In genomic region chr20:21184810-21185209, GRCh38 we compare ENCODE assay signal across 1 cellular context.
TF ChIP-seq lines count a peak whose summit lies in the region.

No MANE protein-coding gene starts in this region.

TF ChIP-seq in HepG2, 621 proteins besides CTCF, POLR2A, EP300 and RAD21 (continued from another document and continues in another):
- TF ChIP-seq SOX13 (IDR thresholded peaks at IDR 0.05) (no peak), SOX13 (CRISPR knock-in tag; conservative IDR thresholded peaks at IDR 0.05 in 1 of 2, IDR thresholded peaks at IDR 0.05 in 1 of 2) (peak in 1 of 2 experiments; percentile 81; a peak in 2 of 4 replicates), ZNF331 (CRISPR knock-in tag; IDR thresholded peaks at IDR 0.05) (peak; percentile 65; the same call in 1 of the 2 replicates), ARHGAP35 (CRISPR knock-in tag; IDR thresholded peaks at IDR 0.05; ENCODE audit: borderline replicate concordance) (no peak), KDM2A (CRISPR knock-in tag; IDR thresholded peaks at IDR 0.05; ENCODE audit: borderline replicate concordance, low read depth) (0 out of 2 replicates have a peak, but pooled peaks have one; percentile 37), ZNF121 (CRISPR knock-in tag; IDR thresholded peaks at IDR 0.05) (peak; percentile 82), RELA (CRISPR knock-in tag; IDR thresholded peaks at IDR 0.05) (no peak), CCAR2 (optimal IDR thresholded peaks at IDR 0.05; ENCODE audit: low read depth, low read length) (no peak), IRF2 (CRISPR knock-in tag; IDR thresholded peaks at IDR 0.05) (0 out of 2 replicates have a peak, but pooled peaks have one; percentile 45), SMAD1 (CRISPR knock-in tag; IDR thresholded peaks at IDR 0.05; ENCODE audit: borderline replicate concordance, low read depth) (no peak), FOXP1 (IDR thresholded peaks at IDR 0.05) (no peak), FOXP1 (CRISPR knock-in tag; IDR thresholded peaks at IDR 0.05) (no peak; the same call in 1 of the 2 replicates), SOX6 (IDR thresholded peaks at IDR 0.05) (no peak), SOX6 (CRISPR knock-in tag; IDR thresholded peaks at IDR 0.05) (peak; percentile 80), RBFOX2 (IDR thresholded peaks at IDR 0.05; ENCODE audit: low read depth, low read length) (no peak), TEAD2 (CRISPR knock-in tag; IDR thresholded peaks at IDR 0.05) (0 out of 2 replicates have a peak, but pooled peaks have one; percentile 45), MBNL3 (CRISPR knock-in tag; conservative IDR thresholded peaks at IDR 0.05) (no peak), GATAD2A (CRISPR knock-in tag; IDR thresholded peaks at IDR 0.05) (peak; percentile 95), SALL1 (CRISPR knock-in tag; IDR thresholded peaks at IDR 0.05) (peak; percentile 59; the same call in 1 of the 2 replicates), SMYD3 (CRISPR knock-in tag; IDR thresholded peaks at IDR 0.05) (no peak), ZKSCAN8 (CRISPR knock-in tag; IDR thresholded peaks at IDR 0.05; ENCODE audit: borderline replicate concordance) (peak; percentile 44; the same call in 1 of the 2 replicates), SIX1 (CRISPR knock-in tag; IDR thresholded peaks at IDR 0.05; ENCODE audit: borderline replicate concordance) (no peak), ATF4 (CRISPR knock-in tag; IDR thresholded peaks at IDR 0.05) (peak in 1 of 2 experiments; percentile 97; a peak in 2 of 4 replicates), ZNF674 (CRISPR knock-in tag; IDR thresholded peaks at IDR 0.05; ENCODE audit: low read depth) (no peak), KDM1A (CRISPR knock-in tag; IDR thresholded peaks at IDR 0.05) (peak; percentile 66; the same call in 1 of the 2 replicates), ZNF230 (CRISPR knock-in tag; IDR thresholded peaks at IDR 0.05) (no peak), ZBTB1 (CRISPR knock-in tag; IDR thresholded peaks at IDR 0.05; ENCODE audit: borderline replicate concordance) (no peak), ZNF792 (CRISPR knock-in tag; IDR thresholded peaks at IDR 0.05) (peak; percentile 48; the same call in 1 of the 2 replicates), ZNF691 (CRISPR knock-in tag; IDR thresholded peaks at IDR 0.05; ENCODE audit: borderline replicate concordance, low read depth) (no peak), ZNF790 (CRISPR knock-in tag; IDR thresholded peaks at IDR 0.05; ENCODE audit: borderline replicate concordance) (no peak), ZNF770 (CRISPR knock-in tag; IDR thresholded peaks at IDR 0.05) (peak; percentile 82)
- TF ChIP-seq, protein P1, sequence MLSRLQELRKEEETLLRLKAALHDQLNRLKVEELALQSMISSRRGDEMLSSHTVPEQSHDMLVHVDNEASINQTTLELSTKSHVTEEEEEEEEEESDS (CRISPR knock-in tag; IDR thresholded peaks at IDR 0.05; ENCODE audit: borderline replicate concordance) = no peak
- TF ChIP-seq, protein P2, sequence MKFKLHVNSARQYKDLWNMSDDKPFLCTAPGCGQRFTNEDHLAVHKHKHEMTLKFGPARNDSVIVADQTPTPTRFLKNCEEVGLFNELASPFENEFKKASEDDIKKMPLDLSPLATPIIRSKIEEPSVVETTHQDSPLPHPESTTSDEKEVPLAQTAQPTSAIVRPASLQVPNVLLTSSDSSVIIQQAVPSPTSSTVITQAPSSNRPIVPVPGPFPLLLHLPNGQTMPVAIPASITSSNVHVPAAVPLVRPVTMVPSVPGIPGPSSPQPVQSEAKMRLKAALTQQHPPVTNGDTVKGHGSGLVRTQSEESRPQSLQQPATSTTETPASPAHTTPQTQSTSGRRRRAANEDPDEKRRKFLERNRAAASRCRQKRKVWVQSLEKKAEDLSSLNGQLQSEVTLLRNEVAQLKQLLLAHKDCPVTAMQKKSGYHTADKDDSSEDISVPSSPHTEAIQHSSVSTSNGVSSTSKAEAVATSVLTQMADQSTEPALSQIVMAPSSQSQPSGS (CRISPR knock-in tag; IDR thresholded peaks at IDR 0.05) = peak; percentile 94
- TF ChIP-seq, protein P3, sequence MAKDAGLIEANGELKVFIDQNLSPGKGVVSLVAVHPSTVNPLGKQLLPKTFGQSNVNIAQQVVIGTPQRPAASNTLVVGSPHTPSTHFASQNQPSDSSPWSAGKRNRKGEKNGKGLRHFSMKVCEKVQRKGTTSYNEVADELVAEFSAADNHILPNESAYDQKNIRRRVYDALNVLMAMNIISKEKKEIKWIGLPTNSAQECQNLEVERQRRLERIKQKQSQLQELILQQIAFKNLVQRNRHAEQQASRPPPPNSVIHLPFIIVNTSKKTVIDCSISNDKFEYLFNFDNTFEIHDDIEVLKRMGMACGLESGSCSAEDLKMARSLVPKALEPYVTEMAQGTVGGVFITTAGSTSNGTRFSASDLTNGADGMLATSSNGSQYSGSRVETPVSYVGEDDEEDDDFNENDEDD (CRISPR knock-in tag; IDR thresholded peaks at IDR 0.05; ENCODE audit: borderline replicate concordance) = no peak
- TF ChIP-seq, protein P4, sequence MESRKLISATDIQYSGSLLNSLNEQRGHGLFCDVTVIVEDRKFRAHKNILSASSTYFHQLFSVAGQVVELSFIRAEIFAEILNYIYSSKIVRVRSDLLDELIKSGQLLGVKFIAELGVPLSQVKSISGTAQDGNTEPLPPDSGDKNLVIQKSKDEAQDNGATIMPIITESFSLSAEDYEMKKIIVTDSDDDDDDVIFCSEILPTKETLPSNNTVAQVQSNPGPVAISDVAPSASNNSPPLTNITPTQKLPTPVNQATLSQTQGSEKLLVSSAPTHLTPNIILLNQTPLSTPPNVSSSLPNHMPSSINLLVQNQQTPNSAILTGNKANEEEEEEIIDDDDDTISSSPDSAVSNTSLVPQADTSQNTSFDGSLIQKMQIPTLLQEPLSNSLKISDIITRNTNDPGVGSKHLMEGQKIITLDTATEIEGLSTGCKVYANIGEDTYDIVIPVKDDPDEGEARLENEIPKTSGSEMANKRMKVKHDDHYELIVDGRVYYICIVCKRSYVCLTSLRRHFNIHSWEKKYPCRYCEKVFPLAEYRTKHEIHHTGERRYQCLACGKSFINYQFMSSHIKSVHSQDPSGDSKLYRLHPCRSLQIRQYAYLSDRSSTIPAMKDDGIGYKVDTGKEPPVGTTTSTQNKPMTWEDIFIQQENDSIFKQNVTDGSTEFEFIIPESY (CRISPR knock-in tag; IDR thresholded peaks at IDR 0.05) = peak; percentile 58; the same call in 1 of the 2 replicates
- TF ChIP-seq, protein P5, sequence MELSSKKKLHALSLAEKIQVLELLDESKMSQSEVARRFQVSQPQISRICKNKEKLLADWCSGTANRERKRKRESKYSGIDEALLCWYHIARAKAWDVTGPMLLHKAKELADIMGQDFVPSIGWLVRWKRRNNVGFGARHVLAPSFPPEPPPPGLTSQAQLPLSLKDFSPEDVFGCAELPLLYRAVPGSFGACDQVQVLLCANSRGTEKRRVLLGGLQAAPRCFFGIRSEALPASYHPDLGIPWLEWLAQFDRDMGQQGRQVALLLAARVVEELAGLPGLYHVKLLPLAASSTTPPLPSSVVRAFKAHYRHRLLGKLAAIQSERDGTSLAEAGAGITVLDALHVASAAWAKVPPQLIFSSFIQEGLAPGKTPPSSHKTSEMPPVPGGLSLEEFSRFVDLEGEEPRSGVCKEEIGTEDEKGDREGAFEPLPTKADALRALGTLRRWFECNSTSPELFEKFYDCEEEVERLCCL (CRISPR knock-in tag; IDR thresholded peaks at IDR 0.05; ENCODE audit: borderline replicate concordance) = no peak
- TF ChIP-seq, protein P6, sequence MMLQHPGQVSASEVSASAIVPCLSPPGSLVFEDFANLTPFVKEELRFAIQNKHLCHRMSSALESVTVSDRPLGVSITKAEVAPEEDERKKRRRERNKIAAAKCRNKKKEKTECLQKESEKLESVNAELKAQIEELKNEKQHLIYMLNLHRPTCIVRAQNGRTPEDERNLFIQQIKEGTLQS (CRISPR knock-in tag; IDR thresholded peaks at IDR 0.05) = peak; percentile 97
- TF ChIP-seq, protein P7, sequence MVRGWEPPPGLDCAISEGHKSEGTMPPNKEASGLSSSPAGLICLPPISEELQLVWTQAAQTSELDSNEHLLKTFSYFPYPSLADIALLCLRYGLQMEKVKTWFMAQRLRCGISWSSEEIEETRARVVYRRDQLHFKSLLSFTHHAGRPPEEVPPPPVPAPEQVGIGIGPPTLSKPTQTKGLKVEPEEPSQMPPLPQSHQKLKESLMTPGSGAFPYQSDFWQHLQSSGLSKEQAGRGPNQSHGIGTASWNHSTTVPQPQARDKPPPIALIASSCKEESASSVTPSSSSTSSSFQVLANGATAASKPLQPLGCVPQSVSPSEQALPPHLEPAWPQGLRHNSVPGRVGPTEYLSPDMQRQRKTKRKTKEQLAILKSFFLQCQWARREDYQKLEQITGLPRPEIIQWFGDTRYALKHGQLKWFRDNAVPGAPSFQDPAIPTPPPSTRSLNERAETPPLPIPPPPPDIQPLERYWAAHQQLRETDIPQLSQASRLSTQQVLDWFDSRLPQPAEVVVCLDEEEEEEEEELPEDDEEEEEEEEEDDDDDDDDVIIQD (CRISPR knock-in tag; IDR thresholded peaks at IDR 0.05; ENCODE audit: low read depth) = 0 out of 2 replicates have a peak, but pooled peaks have one; percentile 29
- TF ChIP-seq, protein P8, sequence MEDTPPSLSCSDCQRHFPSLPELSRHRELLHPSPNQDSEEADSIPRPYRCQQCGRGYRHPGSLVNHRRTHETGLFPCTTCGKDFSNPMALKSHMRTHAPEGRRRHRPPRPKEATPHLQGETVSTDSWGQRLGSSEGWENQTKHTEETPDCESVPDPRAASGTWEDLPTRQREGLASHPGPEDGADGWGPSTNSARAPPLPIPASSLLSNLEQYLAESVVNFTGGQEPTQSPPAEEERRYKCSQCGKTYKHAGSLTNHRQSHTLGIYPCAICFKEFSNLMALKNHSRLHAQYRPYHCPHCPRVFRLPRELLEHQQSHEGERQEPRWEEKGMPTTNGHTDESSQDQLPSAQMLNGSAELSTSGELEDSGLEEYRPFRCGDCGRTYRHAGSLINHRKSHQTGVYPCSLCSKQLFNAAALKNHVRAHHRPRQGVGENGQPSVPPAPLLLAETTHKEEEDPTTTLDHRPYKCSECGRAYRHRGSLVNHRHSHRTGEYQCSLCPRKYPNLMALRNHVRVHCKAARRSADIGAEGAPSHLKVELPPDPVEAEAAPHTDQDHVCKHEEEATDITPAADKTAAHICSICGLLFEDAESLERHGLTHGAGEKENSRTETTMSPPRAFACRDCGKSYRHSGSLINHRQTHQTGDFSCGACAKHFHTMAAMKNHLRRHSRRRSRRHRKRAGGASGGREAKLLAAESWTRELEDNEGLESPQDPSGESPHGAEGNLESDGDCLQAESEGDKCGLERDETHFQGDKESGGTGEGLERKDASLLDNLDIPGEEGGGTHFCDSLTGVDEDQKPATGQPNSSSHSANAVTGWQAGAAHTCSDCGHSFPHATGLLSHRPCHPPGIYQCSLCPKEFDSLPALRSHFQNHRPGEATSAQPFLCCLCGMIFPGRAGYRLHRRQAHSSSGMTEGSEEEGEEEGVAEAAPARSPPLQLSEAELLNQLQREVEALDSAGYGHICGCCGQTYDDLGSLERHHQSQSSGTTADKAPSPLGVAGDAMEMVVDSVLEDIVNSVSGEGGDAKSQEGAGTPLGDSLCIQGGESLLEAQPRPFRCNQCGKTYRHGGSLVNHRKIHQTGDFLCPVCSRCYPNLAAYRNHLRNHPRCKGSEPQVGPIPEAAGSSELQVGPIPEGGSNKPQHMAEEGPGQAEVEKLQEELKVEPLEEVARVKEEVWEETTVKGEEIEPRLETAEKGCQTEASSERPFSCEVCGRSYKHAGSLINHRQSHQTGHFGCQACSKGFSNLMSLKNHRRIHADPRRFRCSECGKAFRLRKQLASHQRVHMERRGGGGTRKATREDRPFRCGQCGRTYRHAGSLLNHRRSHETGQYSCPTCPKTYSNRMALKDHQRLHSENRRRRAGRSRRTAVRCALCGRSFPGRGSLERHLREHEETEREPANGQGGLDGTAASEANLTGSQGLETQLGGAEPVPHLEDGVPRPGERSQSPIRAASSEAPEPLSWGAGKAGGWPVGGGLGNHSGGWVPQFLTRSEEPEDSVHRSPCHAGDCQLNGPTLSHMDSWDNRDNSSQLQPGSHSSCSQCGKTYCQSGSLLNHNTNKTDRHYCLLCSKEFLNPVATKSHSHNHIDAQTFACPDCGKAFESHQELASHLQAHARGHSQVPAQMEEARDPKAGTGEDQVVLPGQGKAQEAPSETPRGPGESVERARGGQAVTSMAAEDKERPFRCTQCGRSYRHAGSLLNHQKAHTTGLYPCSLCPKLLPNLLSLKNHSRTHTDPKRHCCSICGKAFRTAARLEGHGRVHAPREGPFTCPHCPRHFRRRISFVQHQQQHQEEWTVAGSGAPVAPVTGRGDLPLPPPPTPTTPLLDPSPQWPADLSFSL (CRISPR knock-in tag; IDR thresholded peaks at IDR 0.05) = peak; percentile 96
- TF ChIP-seq, protein P9, sequence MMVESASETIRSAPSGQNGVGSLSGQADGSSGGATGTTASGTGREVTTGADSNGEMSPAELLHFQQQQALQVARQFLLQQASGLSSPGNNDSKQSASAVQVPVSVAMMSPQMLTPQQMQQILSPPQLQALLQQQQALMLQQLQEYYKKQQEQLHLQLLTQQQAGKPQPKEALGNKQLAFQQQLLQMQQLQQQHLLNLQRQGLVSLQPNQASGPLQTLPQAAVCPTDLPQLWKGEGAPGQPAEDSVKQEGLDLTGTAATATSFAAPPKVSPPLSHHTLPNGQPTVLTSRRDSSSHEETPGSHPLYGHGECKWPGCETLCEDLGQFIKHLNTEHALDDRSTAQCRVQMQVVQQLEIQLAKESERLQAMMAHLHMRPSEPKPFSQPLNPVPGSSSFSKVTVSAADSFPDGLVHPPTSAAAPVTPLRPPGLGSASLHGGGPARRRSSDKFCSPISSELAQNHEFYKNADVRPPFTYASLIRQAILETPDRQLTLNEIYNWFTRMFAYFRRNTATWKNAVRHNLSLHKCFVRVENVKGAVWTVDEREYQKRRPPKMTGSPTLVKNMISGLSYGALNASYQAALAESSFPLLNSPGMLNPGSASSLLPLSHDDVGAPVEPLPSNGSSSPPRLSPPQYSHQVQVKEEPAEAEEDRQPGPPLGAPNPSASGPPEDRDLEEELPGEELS (CRISPR knock-in tag; IDR thresholded peaks at IDR 0.05) = peak; percentile 35; the same call in 1 of the 2 replicates
